3 cellular contexts compared by ENCODE assay signal in the genomic region with DNA sequence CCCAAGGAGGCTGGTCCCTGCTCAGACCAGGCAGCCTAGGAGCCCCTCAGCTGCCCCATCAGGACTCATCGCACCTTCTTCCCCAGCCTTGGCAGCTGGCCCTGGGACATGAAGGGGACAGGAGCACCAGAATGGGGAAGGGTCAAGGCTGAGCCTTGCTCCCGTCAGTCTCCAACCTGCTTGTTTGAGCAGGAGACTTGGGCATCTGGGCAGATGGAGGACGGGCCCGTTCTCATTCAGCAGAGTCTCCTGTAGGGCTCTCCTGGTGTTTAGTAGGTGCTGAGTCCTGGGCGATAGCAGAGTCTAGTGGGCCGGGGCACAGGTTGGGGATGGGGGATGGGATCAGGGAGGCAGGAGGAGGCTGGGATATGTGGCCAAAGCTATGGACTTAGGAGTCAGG. TPM values are rescaled to one million over a fixed set of nuclear protein-coding genes. Genes with fewer than 3 reads are reported as not detected.
"Had no signal": no experiment of that assay in that cellular context is flagged by ENCODE, and none has a peak within 500 bp of the region (broad histone marks: within the 10 kb centered on the region; RNA-seq: fewer than 3 reads in every experiment).

No MANE protein-coding gene starts in this region.

- H3K4me3 ChIP-seq: GM12878 had no signal

- DNase-seq: GDM1, GF-D8 had no signal

RNA-seq across cellular contexts. Expression of gene WNT4, which starts 47.4 kb away (rescaled TPM):
- total RNA-seq: GM12878 had no signal
